15 cellular contexts compared by ENCODE assay signal in genomic region chr3:28971156-28971555, GRCh38.
"Had no signal": no experiment of that assay in that cellular context is flagged by ENCODE, and none has a peak within 500 bp of the region (broad histone marks: within the 10 kb centered on the region; RNA-seq: fewer than 3 reads in every experiment).

No MANE protein-coding gene starts in this region.

- ATAC-seq: heart left ventricle; left lobe of liver; mucosa of descending colon; naive thymus-derived CD8-positive, alpha-beta T cell had no signal

- H3K4me1 Mint-ChIP-seq: naive thymus-derived CD8-positive, alpha-beta T cell had no signal

- H3K27me3 ChIP-seq: heart left ventricle, neutrophil, right atrium auricular region, thyroid gland, upper lobe of left lung, uterus had no signal

- H3K4me1 ChIP-seq: heart left ventricle, right atrium auricular region, thyroid gland, upper lobe of left lung, uterus had no signal

- H3K9me3 ChIP-seq: neutrophil, thyroid gland, uterus had no signal

- H3K4me3 ChIP-seq: heart left ventricle, mucosa of descending colon, right atrium auricular region, smooth muscle cell, thyroid gland, upper lobe of left lung, uterus had no signal

- H3K36me3 ChIP-seq: heart left ventricle, neutrophil, right atrium auricular region, thyroid gland, upper lobe of left lung, uterus had no signal

- DNase-seq: cortex of kidney; heart left ventricle; hippocampal formation; mammary epithelial cell; mucosa of descending colon; naive thymus-derived CD8-positive, alpha-beta T cell; stimulated activated CD4-positive, alpha-beta T cell treated with anti-CD3 and anti-CD28 coated beads, Interleukin-2, amount 100 ng/mL, for 48 hours; stimulated activated naive CD4-positive, alpha-beta T cell treated with Interleukin-2 at 50 U/mL for 16 hours; upper lobe of left lung; uterus had no signal

- H3K27ac Mint-ChIP-seq: naive thymus-derived CD8-positive, alpha-beta T cell had no signal

- H3K4me3 Mint-ChIP-seq: naive thymus-derived CD8-positive, alpha-beta T cell had no signal

- H3K27ac ChIP-seq: heart left ventricle, neutrophil, right atrium auricular region, thyroid gland, upper lobe of left lung, uterus had no signal
